In genomic region chr3:130843441-130843840, GRCh38 we compare ENCODE assay signal across 1 cellular context.
TF ChIP-seq lines count a peak whose summit lies in the region.

No MANE protein-coding gene starts in this region.

TF ChIP-seq in GM23338, 12 proteins besides CTCF, POLR2A, EP300 and RAD21 (continued from another document):
- TF ChIP-seq, protein P1, sequence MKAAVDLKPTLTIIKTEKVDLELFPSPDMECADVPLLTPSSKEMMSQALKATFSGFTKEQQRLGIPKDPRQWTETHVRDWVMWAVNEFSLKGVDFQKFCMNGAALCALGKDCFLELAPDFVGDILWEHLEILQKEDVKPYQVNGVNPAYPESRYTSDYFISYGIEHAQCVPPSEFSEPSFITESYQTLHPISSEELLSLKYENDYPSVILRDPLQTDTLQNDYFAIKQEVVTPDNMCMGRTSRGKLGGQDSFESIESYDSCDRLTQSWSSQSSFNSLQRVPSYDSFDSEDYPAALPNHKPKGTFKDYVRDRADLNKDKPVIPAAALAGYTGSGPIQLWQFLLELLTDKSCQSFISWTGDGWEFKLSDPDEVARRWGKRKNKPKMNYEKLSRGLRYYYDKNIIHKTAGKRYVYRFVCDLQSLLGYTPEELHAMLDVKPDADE (IDR thresholded peaks at IDR 0.05), result no peak
- TF ChIP-seq EZH2phosphoT487 (IDR thresholded peaks at IDR 0.05; ENCODE audit: unreplicated experiment), result no peak
- no peak for TF ChIP-seq EZH2 (IDR thresholded peaks at IDR 0.05; ENCODE audit: low read depth, unreplicated experiment)
- TF ChIP-seq, protein P2, sequence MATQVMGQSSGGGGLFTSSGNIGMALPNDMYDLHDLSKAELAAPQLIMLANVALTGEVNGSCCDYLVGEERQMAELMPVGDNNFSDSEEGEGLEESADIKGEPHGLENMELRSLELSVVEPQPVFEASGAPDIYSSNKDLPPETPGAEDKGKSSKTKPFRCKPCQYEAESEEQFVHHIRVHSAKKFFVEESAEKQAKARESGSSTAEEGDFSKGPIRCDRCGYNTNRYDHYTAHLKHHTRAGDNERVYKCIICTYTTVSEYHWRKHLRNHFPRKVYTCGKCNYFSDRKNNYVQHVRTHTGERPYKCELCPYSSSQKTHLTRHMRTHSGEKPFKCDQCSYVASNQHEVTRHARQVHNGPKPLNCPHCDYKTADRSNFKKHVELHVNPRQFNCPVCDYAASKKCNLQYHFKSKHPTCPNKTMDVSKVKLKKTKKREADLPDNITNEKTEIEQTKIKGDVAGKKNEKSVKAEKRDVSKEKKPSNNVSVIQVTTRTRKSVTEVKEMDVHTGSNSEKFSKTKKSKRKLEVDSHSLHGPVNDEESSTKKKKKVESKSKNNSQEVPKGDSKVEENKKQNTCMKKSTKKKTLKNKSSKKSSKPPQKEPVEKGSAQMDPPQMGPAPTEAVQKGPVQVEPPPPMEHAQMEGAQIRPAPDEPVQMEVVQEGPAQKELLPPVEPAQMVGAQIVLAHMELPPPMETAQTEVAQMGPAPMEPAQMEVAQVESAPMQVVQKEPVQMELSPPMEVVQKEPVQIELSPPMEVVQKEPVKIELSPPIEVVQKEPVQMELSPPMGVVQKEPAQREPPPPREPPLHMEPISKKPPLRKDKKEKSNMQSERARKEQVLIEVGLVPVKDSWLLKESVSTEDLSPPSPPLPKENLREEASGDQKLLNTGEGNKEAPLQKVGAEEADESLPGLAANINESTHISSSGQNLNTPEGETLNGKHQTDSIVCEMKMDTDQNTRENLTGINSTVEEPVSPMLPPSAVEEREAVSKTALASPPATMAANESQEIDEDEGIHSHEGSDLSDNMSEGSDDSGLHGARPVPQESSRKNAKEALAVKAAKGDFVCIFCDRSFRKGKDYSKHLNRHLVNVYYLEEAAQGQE (IDR thresholded peaks at IDR 0.05; ENCODE audit: unreplicated experiment), result no peak
- TF ChIP-seq CREB1 (CRISPR knock-in tag; IDR thresholded peaks at IDR 0.05; ENCODE audit: low read depth), result no peak
- no peak for TF ChIP-seq ZNF114 (CRISPR knock-in tag; IDR thresholded peaks at IDR 0.05)
TF ChIP-seq in GM23338: peak in this region for 0.
